Comparison of ENCODE assay signal across 12 cellular contexts in genomic region chr14:74566174-74567125, GRCh38. TPM values are rescaled to one million over a fixed set of nuclear protein-coding genes. Genes with fewer than 3 reads are reported as not detected.
DNase-seq lines count a peak whose midpoint lies in the region; ATAC-seq, FAIRE-seq and TF ChIP-seq lines count a peak whose summit lies in the region.
"Had no signal": no experiment of that assay in that cellular context is flagged by ENCODE, and none has a peak within 500 bp of the region (broad histone marks: within the 10 kb centered on the region; RNA-seq: fewer than 3 reads in every experiment).

No MANE protein-coding gene starts in this region.

- H3K9me3 ChIP-seq in HEK293 (ENCODE audit: control insufficient read depth, insufficient read depth, low read depth, low read length) (no peaks in the 10 kb centered on the region), breast epithelium (no peaks in the 10 kb centered on the region), keratinocyte (ENCODE audit: control insufficient read depth, low read depth, low read length) (no peaks in the 10 kb centered on the region), suprapubic skin (no peaks in the 10 kb centered on the region)

- 33% methylated on average over 9 of the region's 14 CpGs for WGBS in suprapubic skin

- H4K20me1 ChIP-seq in keratinocyte (ENCODE audit: control insufficient read depth, extremely low read depth, insufficient read depth, low read length): no peaks in the 10 kb centered on the region

- no peak overlapping the region for H3K4me3 ChIP-seq in HEK293 (ENCODE audit: low read depth, low read length)
- peak overlapping the region in 2 of 3 donors; percentile 11 to 22 for H3K4me3 ChIP-seq in breast epithelium
- H3K4me3 ChIP-seq in keratinocyte (ENCODE audit: control insufficient read depth in 2 of 3, extremely low read depth in 1 of 3, insufficient read depth in 2 of 3, low read depth in 1 of 3, low read length in 3 of 3): peak overlapping the region; percentile 39 to 55 (median 47)
- no peak overlapping the region for H3K4me3 ChIP-seq in suprapubic skin

- ATAC-seq in HG03469 (IDR thresholded peaks at IDR 0.05; ENCODE audit: unreplicated experiment): no peak
- ATAC-seq in HG03139 (IDR thresholded peaks at IDR 0.05; ENCODE audit: unreplicated experiment): no peak
- ATAC-seq: naive thymus-derived CD8-positive, alpha-beta T cell had no signal

- TF ChIP-seq POLR2A in breast epithelium (IDR thresholded peaks at IDR 0.05) (no peak), suprapubic skin (IDR thresholded peaks at IDR 0.05) (no peak)

- peak; percentile 90 for FAIRE-seq in keratinocyte (lab: Jason Lieb, UNC)

- H3K9ac ChIP-seq in keratinocyte (ENCODE audit: control insufficient read depth, extremely low read depth, insufficient read depth, low read length): peak overlapping the region; percentile 88

- H3K36me3 ChIP-seq in HEK293 (ENCODE audit: control insufficient read depth in 2 of 2, insufficient read depth in 1 of 2, low read length in 2 of 2) (no peaks in the 10 kb centered on the region), breast epithelium (no peaks in the 10 kb centered on the region), keratinocyte (ENCODE audit: control insufficient read depth in 2 of 2, extremely low read depth in 1 of 2, insufficient read depth in 2 of 2, low read length in 2 of 2) (peaks cover 1 to 17% of the 10 kb centered on the region in 2 experiments), suprapubic skin (no peaks in the 10 kb centered on the region)

- TF ChIP-seq CTCF in HEK293 (tag by site-specific recombination; IDR thresholded peaks at IDR 0.05): no peak
- TF ChIP-seq CTCF in breast epithelium (IDR thresholded peaks at IDR 0.05): no peak
- TF ChIP-seq CTCF in keratinocyte (optimal IDR thresholded peaks at IDR 0.05 in 1 of 3, IDR thresholded peaks at IDR 0.05 in 1 of 3, conservative IDR thresholded peaks at IDR 0.05 in 1 of 3; ENCODE audit: extremely low read depth in 1 of 3, insufficient read depth in 2 of 3, low read length in 3 of 3): no peak
- TF ChIP-seq CTCF in suprapubic skin (IDR thresholded peaks at IDR 0.05): no peak
- TF ChIP-seq CTCF in GM20000 (IDR thresholded peaks at IDR 0.05; ENCODE audit: extremely low read depth, missing control alignments): no peak

- dilution Hi-C loops in keratinocyte (cut with MboI; ENCODE audit: extremely low pct_ligation_motif_present, low sequenced_read_pairs): no loop called here

- no peak for TF ChIP-seq EP300 in suprapubic skin (IDR thresholded peaks at IDR 0.05)

- POLR2A ChIA-PET in HEK293 (lab: Yijun Ruan, JAX): no interaction called here

- peaks cover 35% of the 10 kb centered on the region for H3K79me2 ChIP-seq in keratinocyte (ENCODE audit: control insufficient read depth, insufficient read depth, low read length)

- peak in 1 of 2 donors; percentile 86 for DNase-seq in breast epithelium (ENCODE audit: low spot score in 2 of 2)
- DNase-seq in keratinocyte (ENCODE audit: low read depth, low spot score): peak; percentile 99
- DNase-seq in suprapubic skin (ENCODE audit: low spot score in 2 of 2): no peak
- DNase-seq in GM20000 (ENCODE audit: low spot score): no peak
- DNase-seq in activated gamma-delta T cell (lab: John Stamatoyannopoulos, UW): no peak
- DNase-seq: CD4-positive, alpha-beta memory T cell; naive thymus-derived CD8-positive, alpha-beta T cell; NCI-H524; stimulated activated CD4-positive, alpha-beta T cell treated with anti-CD3 and anti-CD28 coated beads, Interleukin-2, amount 100 ng/mL, for 24 hours had no signal

- peak overlapping the region; percentile 82 for H3K4me2 ChIP-seq in keratinocyte (ENCODE audit: control insufficient read depth, extremely low read depth, insufficient read depth, low read depth, low read length)

- CTCF ChIA-PET in HEK293 (lab: Yijun Ruan, JAX): interaction anchor here (0.6 to 1.2 kb wide), 3 partner anchors 43 to 1528 kb away, joined by 3 to 4 read pairs (median 3); no protein-coding TSS in a partner anchor

- H3K27me3 ChIP-seq in breast epithelium (no peaks in the 10 kb centered on the region), keratinocyte (ENCODE audit: control insufficient read depth, extremely low read depth, insufficient read depth, low read length) (no peaks in the 10 kb centered on the region), suprapubic skin (no peaks in the 10 kb centered on the region)

- H2AFZ ChIP-seq in keratinocyte (ENCODE audit: control insufficient read depth, low read length): no peak overlapping the region

- H3K9me1 ChIP-seq in keratinocyte (ENCODE audit: control insufficient read depth, extremely low read depth, insufficient read depth, low read length): no peaks in the 10 kb centered on the region

- H3K4me1 ChIP-seq in HEK293 (ENCODE audit: control insufficient read depth, insufficient read depth, low read length): peaks cover 14% of the 10 kb centered on the region
- peaks cover 9 to 20% of the 10 kb centered on the region in 2 donors for H3K4me1 ChIP-seq in breast epithelium
- H3K4me1 ChIP-seq in keratinocyte (ENCODE audit: control insufficient read depth, extremely low read depth, insufficient read depth, low read length): peaks cover 81% of the 10 kb centered on the region
- peaks cover 72% of the 10 kb centered on the region for H3K4me1 ChIP-seq in suprapubic skin

- no peak overlapping the region for H3K27ac ChIP-seq in HEK293 (ENCODE audit: extremely low read depth, low read depth, low read length)
- H3K27ac ChIP-seq in breast epithelium: peak overlapping the region; percentile 93 to 94
- peak overlapping the region; percentile 99 for H3K27ac ChIP-seq in keratinocyte (ENCODE audit: control insufficient read depth, insufficient read depth, low read length)
- peak overlapping the region; percentile 92 for H3K27ac ChIP-seq in suprapubic skin

- intact Hi-C loops in breast epithelium (cut with DNase I; ENCODE audit: low total_unique reads): no loop called here

TF ChIP-seq in HEK293, 187 proteins besides CTCF, POLR2A, EP300 and RAD21:
- no peak for TF ChIP-seq ZNF404 (tag by site-specific recombination; IDR thresholded peaks at IDR 0.05)
- TF ChIP-seq GLIS1 (tag by site-specific recombination; IDR thresholded peaks at IDR 0.05): peak; percentile 63

RNA-seq across cellular contexts. Expression of gene LTBP2, which starts 45.6 kb away (rescaled TPM):
- total RNA-seq in breast epithelium (10 to 100 TPM; 34.7 to 91.1 (median 79.0) TPM), suprapubic skin (10 to 100 TPM; 19.6 to 36.0 (median 26.2) TPM)
- 23.9 to 40.7 TPM (median 26.6 TPM) in 3 replicates for polyA plus RNA-seq in keratinocyte
- 12.1 TPM for polyA plus RNA-seq in keratinocyte (2011; ENCODE audit: low read depth)
- 19.5 and 28.2 TPM in 2 replicates for polyA plus RNA-seq in keratinocyte (2011; cell fraction: cytosol; rRNA removed)
- polyA plus RNA-seq in keratinocyte (2011; cell fraction: nucleus; rRNA removed): 118 and 155 TPM in 2 replicates
- polyA plus RNA-seq in keratinocyte (2012; ENCODE audit: low replicate concordance): 11.7 and 64.1 TPM in 2 replicates
- polyA minus RNA-seq in keratinocyte: 66.1 to 143 TPM (median 68.5 TPM) in 3 replicates
- 89.6 TPM for polyA minus RNA-seq in keratinocyte (2011; cell fraction: cytosol; rRNA and poly(A)+ RNA removed)
- polyA minus RNA-seq in keratinocyte (2011; cell fraction: nucleus; rRNA and poly(A)+ RNA removed): 195 and 210 TPM in 2 replicates

Comparison
In these comparisons a context has a peak if more than half of its experiments do, and no peak if none do; other contexts are left out.
1. H3K4me3 ChIP-seq: peak in breast epithelium (2 of 3) and keratinocyte (3 of 3); none in HEK293 (single experiment) and suprapubic skin (single experiment).